ENCODE assay signal across 8 cellular contexts in genomic region chr11:27699926-27700350, GRCh38. TPM values are rescaled to one million over a fixed set of nuclear protein-coding genes. Genes with fewer than 3 reads are reported as not detected.
DNase-seq lines count a peak whose midpoint lies in the region; ATAC-seq, FAIRE-seq and TF ChIP-seq lines count a peak whose summit lies in the region.

No MANE protein-coding gene starts in this region.

- intact Hi-C loops in dendritic cell treated with granulocyte-macrophage colony-stimulating factor and Interleukin-4, amounts not matched to agents 40 ng/mL and 50 ng/mL, for 4 days (cut with micrococcal nuclease): loop anchor here (2.0 to 5.0 kb wide), 3 partner anchors 832 to 1632 kb away; no protein-coding TSS in a partner anchor
- intact Hi-C loops in naive thymus-derived CD4-positive, alpha-beta T cell (cut with micrococcal nuclease): loop anchor here (1.0 to 10.0 kb wide), 3 partner anchors 829 to 1635 kb away; no protein-coding TSS in a partner anchor

- no peak for FAIRE-seq in A549 (lab: Jason Lieb, UNC)

- ATAC-seq in A549 (peak; percentile 3 to 20; a peak in 5 of 6 replicates), HG02642 (IDR thresholded peaks at IDR 0.05; ENCODE audit: poor library complexity, unreplicated experiment) (peak; percentile 6), GM18520 (IDR thresholded peaks at IDR 0.05; ENCODE audit: unreplicated experiment) (no peak)
- ATAC-seq in naive thymus-derived CD4-positive, alpha-beta T cell: no peak

- H3K4me3 Mint-ChIP-seq in dendritic cell treated with granulocyte-macrophage colony-stimulating factor and Interleukin-4, amounts not matched to agents 40 ng/mL and 50 ng/mL, for 4 days: peak overlapping the region; percentile 34
- H3K4me3 Mint-ChIP-seq in naive thymus-derived CD4-positive, alpha-beta T cell: peak overlapping the region in 8 of 10 donors; percentile 35 to 89 (median 58)

- under 1% methylated on average over 15 of the region's 28 CpGs for WGBS in A549 (ENCODE audit: missing lambda C conversion rate)

- TF ChIP-seq CTCF in A549 (IDR thresholded peaks at IDR 0.05): no peak

- TF ChIP-seq POLR2A in A549 (IDR thresholded peaks at IDR 0.05; ENCODE audit: low read length): no peak

- H3K9me3 ChIP-seq in A549: no peaks in the 10 kb centered on the region
- H3K9me3 ChIP-seq in naive thymus-derived CD4-positive, alpha-beta T cell (ENCODE audit: control insufficient read depth in 2 of 3, low read length in 3 of 3): no peaks in the 10 kb centered on the region

- H3K4me3 ChIP-seq in A549: peak overlapping the region; percentile 78
- H3K4me3 ChIP-seq in naive thymus-derived CD4-positive, alpha-beta T cell (ENCODE audit: low read length): no peak overlapping the region

- peaks cover 24% of the 10 kb centered on the region for H3K4me1 Mint-ChIP-seq in dendritic cell treated with granulocyte-macrophage colony-stimulating factor and Interleukin-4, amounts not matched to agents 40 ng/mL and 50 ng/mL, for 4 days (ENCODE audit: low read depth)
- peaks cover 12 to 32% (median 25%) of the 10 kb centered on the region in 7 donors for H3K4me1 Mint-ChIP-seq in naive thymus-derived CD4-positive, alpha-beta T cell

- no peaks in the 10 kb centered on the region for H3K36me3 Mint-ChIP-seq in dendritic cell treated with granulocyte-macrophage colony-stimulating factor and Interleukin-4, amounts not matched to agents 40 ng/mL and 50 ng/mL, for 4 days (ENCODE audit: low read depth)
- no peaks in the 10 kb centered on the region for H3K36me3 Mint-ChIP-seq in naive thymus-derived CD4-positive, alpha-beta T cell

- H3K4me2 ChIP-seq in A549: peak overlapping the region; percentile 85

- H3K27me3 ChIP-seq in naive thymus-derived CD4-positive, alpha-beta T cell (ENCODE audit: control insufficient read depth in 2 of 2, insufficient read depth in 2 of 2, low read length in 2 of 2): peaks cover 5 to 15% of the 10 kb centered on the region in 2 donors

- TF ChIP-seq EP300 in A549 (IDR thresholded peaks at IDR 0.05): no peak

- H3K27ac ChIP-seq in A549: peak overlapping the region; percentile 90 to 96
- H3K27ac ChIP-seq in naive thymus-derived CD4-positive, alpha-beta T cell (ENCODE audit: low read depth, low read length): no peak overlapping the region

- peaks cover 39% of the 10 kb centered on the region for H3K4me1 ChIP-seq in A549
- H3K4me1 ChIP-seq in naive thymus-derived CD4-positive, alpha-beta T cell (ENCODE audit: control insufficient read depth in 2 of 2, insufficient read depth in 2 of 2, low read length in 2 of 2): peaks cover 0 to 13% of the 10 kb centered on the region in 2 donors

- POLR2A ChIA-PET in A549 (lab: Yijun Ruan, JAX): interaction anchor here (0.6 to 4.2 kb wide), 15 partner anchors 11 to 1634 kb away, joined by 3 to 78 read pairs (median 5); partner anchors contain the start of genes KIF18A and METTL15
- POLR2A ChIA-PET in naive thymus-derived CD4-positive, alpha-beta T cell (lab: Charles Lee): no interaction called here

- no peaks in the 10 kb centered on the region for H3K9me3 Mint-ChIP-seq in dendritic cell treated with granulocyte-macrophage colony-stimulating factor and Interleukin-4, amounts not matched to agents 40 ng/mL and 50 ng/mL, for 4 days
- peaks cover 0 to 5% (median 0%) of the 10 kb centered on the region in 11 donors for H3K9me3 Mint-ChIP-seq in naive thymus-derived CD4-positive, alpha-beta T cell

- DNase-seq in A549 (ENCODE audit: low read depth in 1 of 2, low spot score in 1 of 2) (no peak), DMS153 (lab: John Stamatoyannopoulos, UW) (no peak), SHP77 (lab: John Stamatoyannopoulos, UW) (no peak), NCI-H2107 treated with DMSO at 0.1 percent for 48 hours (lab: John Stamatoyannopoulos, UW; ENCODE audit: unreplicated experiment) (no peak)
- no peak for DNase-seq in naive thymus-derived CD4-positive, alpha-beta T cell

- no peak for TF ChIP-seq RAD21 in A549 (conservative IDR thresholded peaks at IDR 0.05 in 1 of 2, IDR thresholded peaks at IDR 0.05 in 1 of 2)

- no peaks in the 10 kb centered on the region for H3K36me3 ChIP-seq in naive thymus-derived CD4-positive, alpha-beta T cell (ENCODE audit: control insufficient read depth in 2 of 3, insufficient read depth in 3 of 3, low read length in 3 of 3)

- CTCF ChIA-PET in A549 (lab: Yijun Ruan, JAX): interaction anchor here (0.6 to 7.0 kb wide), 18 partner anchors 12 to 1635 kb away, joined by 3 to 95 read pairs (median 6); partner anchors contain the start of genes KIF18A and METTL15
- CTCF ChIA-PET in naive thymus-derived CD4-positive, alpha-beta T cell (lab: Charles Lee): no interaction called here

- H3K27me3 Mint-ChIP-seq in dendritic cell treated with granulocyte-macrophage colony-stimulating factor and Interleukin-4, amounts not matched to agents 40 ng/mL and 50 ng/mL, for 4 days: peaks cover 75% of the 10 kb centered on the region
- H3K27me3 Mint-ChIP-seq in naive thymus-derived CD4-positive, alpha-beta T cell: peaks cover 67 to 82% (median 73%) of the 10 kb centered on the region in 5 donors

- no peak overlapping the region for H3K27ac Mint-ChIP-seq in dendritic cell treated with granulocyte-macrophage colony-stimulating factor and Interleukin-4, amounts not matched to agents 40 ng/mL and 50 ng/mL, for 4 days
- H3K27ac Mint-ChIP-seq in naive thymus-derived CD4-positive, alpha-beta T cell: no peak overlapping the region

TF ChIP-seq in A549, 52 proteins besides CTCF, POLR2A, EP300 and RAD21:
- TF ChIP-seq, protein P1, sequence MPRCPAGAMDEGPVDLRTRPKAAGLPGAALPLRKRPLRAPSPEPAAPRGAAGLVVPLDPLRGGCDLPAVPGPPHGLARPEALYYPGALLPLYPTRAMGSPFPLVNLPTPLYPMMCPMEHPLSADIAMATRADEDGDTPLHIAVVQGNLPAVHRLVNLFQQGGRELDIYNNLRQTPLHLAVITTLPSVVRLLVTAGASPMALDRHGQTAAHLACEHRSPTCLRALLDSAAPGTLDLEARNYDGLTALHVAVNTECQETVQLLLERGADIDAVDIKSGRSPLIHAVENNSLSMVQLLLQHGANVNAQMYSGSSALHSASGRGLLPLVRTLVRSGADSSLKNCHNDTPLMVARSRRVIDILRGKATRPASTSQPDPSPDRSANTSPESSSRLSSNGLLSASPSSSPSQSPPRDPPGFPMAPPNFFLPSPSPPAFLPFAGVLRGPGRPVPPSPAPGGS (IDR thresholded peaks at IDR 0.05): no peak
- TF ChIP-seq, protein P2, sequence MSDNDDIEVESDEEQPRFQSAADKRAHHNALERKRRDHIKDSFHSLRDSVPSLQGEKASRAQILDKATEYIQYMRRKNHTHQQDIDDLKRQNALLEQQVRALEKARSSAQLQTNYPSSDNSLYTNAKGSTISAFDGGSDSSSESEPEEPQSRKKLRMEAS (IDR thresholded peaks at IDR 0.05): no peak
- no peak for TF ChIP-seq CBX8 (IDR thresholded peaks at IDR 0.05)
- TF ChIP-seq HOXB13 (CRISPR knock-in tag; IDR thresholded peaks at IDR 0.05; ENCODE audit: low read depth): no peak
- no peak for TF ChIP-seq GATA3 (IDR thresholded peaks at IDR 0.05; ENCODE audit: borderline replicate concordance)
- TF ChIP-seq, protein P3, sequence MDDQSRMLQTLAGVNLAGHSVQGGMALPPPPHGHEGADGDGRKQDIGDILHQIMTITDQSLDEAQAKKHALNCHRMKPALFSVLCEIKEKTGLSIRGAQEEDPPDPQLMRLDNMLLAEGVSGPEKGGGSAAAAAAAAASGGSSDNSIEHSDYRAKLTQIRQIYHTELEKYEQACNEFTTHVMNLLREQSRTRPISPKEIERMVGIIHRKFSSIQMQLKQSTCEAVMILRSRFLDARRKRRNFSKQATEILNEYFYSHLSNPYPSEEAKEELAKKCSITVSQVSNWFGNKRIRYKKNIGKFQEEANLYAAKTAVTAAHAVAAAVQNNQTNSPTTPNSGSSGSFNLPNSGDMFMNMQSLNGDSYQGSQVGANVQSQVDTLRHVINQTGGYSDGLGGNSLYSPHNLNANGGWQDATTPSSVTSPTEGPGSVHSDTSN (IDR thresholded peaks at IDR 0.05): no peak
- TF ChIP-seq SREBF2 (IDR thresholded peaks at IDR 0.05): no peak
- TF ChIP-seq REST (IDR thresholded peaks at IDR 0.05): no peak
- no peak for TF ChIP-seq CEBPB (IDR thresholded peaks at IDR 0.05)
- TF ChIP-seq EHF (CRISPR knock-in tag; IDR thresholded peaks at IDR 0.05): no peak
- no peak for TF ChIP-seq JUNB (IDR thresholded peaks at IDR 0.05)
- no peak for TF ChIP-seq ESRRA (IDR thresholded peaks at IDR 0.05; ENCODE audit: borderline replicate concordance, low read length)
- no peak for TF ChIP-seq TP53 (CRISPR knock-in tag; IDR thresholded peaks at IDR 0.05)

RNA-seq across cellular contexts. Expression of gene BDNF, which starts 0.3 kb away (rescaled TPM):
- 25.4 and 33.7 TPM in 2 replicates for polyA plus RNA-seq in A549 (2011; rRNA removed)
- 11.5 and 13.1 TPM in 2 replicates for polyA plus RNA-seq in A549 (2012; cell fraction: cytosol; rRNA removed)
- 14.7 and 21.5 TPM in 2 replicates for polyA plus RNA-seq in A549 (2012; cell fraction: nucleus; rRNA removed)
- 15.6 to 18.8 TPM (median 16.4 TPM) in 3 replicates for polyA plus RNA-seq in A549 (2017; fragmentation: RNase III; extraction: RNeasy Plus Mini Kit Qiagen cat#74134 plus additional on column Dnase treatment)
- 22.4 and 27.3 TPM in 2 replicates for polyA minus RNA-seq in A549 (2011; rRNA and poly(A)+ RNA removed)
- total RNA-seq in naive thymus-derived CD4-positive, alpha-beta T cell: not detected
- polyA plus RNA-seq in naive thymus-derived CD4-positive, alpha-beta T cell: not detected

Comparison
In these comparisons a context has a peak if more than half of its experiments do, and no peak if none do; other contexts are left out.
1. ATAC-seq: peak in A549 (2 of 2) and HG02642 (single experiment); none in naive thymus-derived CD4-positive, alpha-beta T cell (single experiment) and GM18520 (single experiment).
2. RNA of gene BDNF, which starts 0.3 kb away (polyA plus RNA-seq): 11.5 to 33.7 TPM in A549; not detected in naive thymus-derived CD4-positive, alpha-beta T cell; every median in the first group is over 10 times any median in the second.